ENCODE assay signal across 28 cellular contexts in genomic region chr1:19006000-19006399, GRCh38. TPM values are rescaled to one million over a fixed set of nuclear protein-coding genes. Genes with fewer than 3 reads are reported as not detected.
DNase-seq lines count a peak whose midpoint lies in the region; ATAC-seq, FAIRE-seq and TF ChIP-seq lines count a peak whose summit lies in the region.
"Had no signal": no experiment of that assay in that cellular context is flagged by ENCODE, and none has a peak within 500 bp of the region (broad histone marks: within the 10 kb centered on the region; RNA-seq: fewer than 3 reads in every experiment).

No MANE protein-coding gene starts in this region.

- no peaks in the 10 kb centered on the region for H3K79me1 ChIP-seq in mesenchymal stem cell (replicated peaks; ENCODE audit: low read length, poor library complexity, severe bottlenecking)

- H3K4ac ChIP-seq in mesenchymal stem cell (ENCODE audit: low read depth in 1 of 2, low read length in 2 of 2), result no peak overlapping the region

- POLR2A ChIA-PET in HepG2 (lab: Yijun Ruan, JAX), result no interaction called here

- H2BK120ac ChIP-seq in mesenchymal stem cell (ENCODE audit: low read depth, low read length), result no peak overlapping the region

- H2BK15ac ChIP-seq in mesenchymal stem cell (ENCODE audit: low read depth, poor library complexity, severe bottlenecking), result no peak overlapping the region

- TF ChIP-seq RAD21 in HepG2 (CRISPR knock-in tag; IDR thresholded peaks at IDR 0.05), result no peak

- TF ChIP-seq CTCF in HepG2 (CRISPR knock-in tag; IDR thresholded peaks at IDR 0.05), result no peak
- no peak for TF ChIP-seq CTCF in right lobe of liver (IDR thresholded peaks at IDR 0.05)

- no TSS peak for BruUV-seq in HepG2 (replicated peaks; lab: Mats Ljungman, UMichigan)

- H3K27me3 Mint-ChIP-seq in activated T-helper 1 cell treated with anti-CD3 and anti-CD28 coated beads, Interleukin-12 subunit alpha, Interleukin-12 subunit beta, Interleukin-2, Interleukin-4 antibody, amounts not matched to agents 30 ng/mL and 10 ng/mL and 1 ng/mL, durations not matched to agents 14 hours and 24 hours and 36 hours (ENCODE audit: insufficient read depth), result peaks cover 9% of the 10 kb centered on the region

- WGBS in HepG2 (ENCODE audit: low lambda C conversion rate), result 60% methylated on average over 4 of the region's 4 CpGs
- WGBS in right lobe of liver (ENCODE audit: insufficient coverage, low coverage, low lambda C conversion rate, missing lambda C conversion rate), result 35% methylated on average over 4 of the region's 4 CpGs
- 48% methylated on average over 4 of the region's 4 CpGs for WGBS in mesenchymal stem cell

- H3K36me3 Mint-ChIP-seq in activated T-helper 1 cell treated with anti-CD3 and anti-CD28 coated beads, Interleukin-12 subunit alpha, Interleukin-12 subunit beta, Interleukin-2, Interleukin-4 antibody, amounts not matched to agents 30 ng/mL and 10 ng/mL and 1 ng/mL, durations not matched to agents 14 hours and 24 hours and 36 hours (ENCODE audit: low read depth), result peaks cover 8% of the 10 kb centered on the region
- H3K36me3 Mint-ChIP-seq: mesothelial cell of epicardium had no signal

- in situ Hi-C loops in HepG2 (cut with HindIII; ENCODE audit: extremely low pct_ligation_motif_present, low pct_unique_long_range_greater_than_20kb), result loop anchor here (5.0 kb wide), 1 partner anchor 49 kb away; the partner anchor contains the start of gene IFFO2

- no peak overlapping the region for H4K8ac ChIP-seq in mesenchymal stem cell (ENCODE audit: low read length)

- no peaks in the 10 kb centered on the region for H4K20me1 ChIP-seq in HepG2 (ENCODE audit: insufficient read depth, low read length)

- H3K27ac ChIP-seq in HepG2 (ENCODE audit: extremely low read length, insufficient read depth, low read length), result no peak overlapping the region
- H3K27ac ChIP-seq in right lobe of liver, result no peak overlapping the region
- H3K27ac ChIP-seq in mesenchymal stem cell (ENCODE audit: low read length, poor library complexity, severe bottlenecking), result no peak overlapping the region
- H3K27ac ChIP-seq: foreskin keratinocyte, GM23248, left ventricle myocardium inferior, upper lobe of left lung had no signal

- H3K4me3 ChIP-seq in HepG2 (replicated peaks in 1 of 3; ENCODE audit: insufficient read depth in 1 of 3, low read depth in 2 of 3, low read length in 3 of 3), result no peak overlapping the region
- no peak overlapping the region for H3K4me3 ChIP-seq in right lobe of liver
- H3K4me3 ChIP-seq in mesenchymal stem cell (ENCODE audit: insufficient read depth in 1 of 2, low read depth in 1 of 2, low read length in 2 of 2), result no peak overlapping the region
- H3K4me3 ChIP-seq: GM23248, left ventricle myocardium inferior, upper lobe of left lung had no signal

- H3K4me2 ChIP-seq in HepG2 (ENCODE audit: low read depth, low read length) (no peak overlapping the region), mesenchymal stem cell (ENCODE audit: low read length, poor library complexity, severe bottlenecking) (no peak overlapping the region)

- H3K14ac ChIP-seq in mesenchymal stem cell (ENCODE audit: low read length in 2 of 2), result no peak overlapping the region

- no peak overlapping the region for H2BK5ac ChIP-seq in mesenchymal stem cell (ENCODE audit: low read depth, low read length, poor library complexity, severe bottlenecking)

- H3K23ac ChIP-seq in mesenchymal stem cell (ENCODE audit: low read length in 2 of 2), result no peak overlapping the region

- H2AK5ac ChIP-seq in mesenchymal stem cell (ENCODE audit: low read length, severe bottlenecking), result peak overlapping the region; percentile 9

- no peak overlapping the region for H3K4me3 Mint-ChIP-seq in activated T-helper 1 cell treated with anti-CD3 and anti-CD28 coated beads, Interleukin-12 subunit alpha, Interleukin-12 subunit beta, Interleukin-2, Interleukin-4 antibody, amounts not matched to agents 30 ng/mL and 10 ng/mL and 1 ng/mL, durations not matched to agents 14 hours and 24 hours and 36 hours
- H3K4me3 Mint-ChIP-seq: effector memory CD8-positive, alpha-beta T cell; mesothelial cell of epicardium; nephron had no signal

- ATAC-seq in HepG2 (no peak), right lobe of liver (no peak), HG03139 (IDR thresholded peaks at IDR 0.05; ENCODE audit: unreplicated experiment) (no peak), GM18870 (IDR thresholded peaks at IDR 0.05; ENCODE audit: unreplicated experiment) (no peak)
- ATAC-seq: effector memory CD8-positive, alpha-beta T cell; esophagus mucosa; foreskin keratinocyte had no signal

- H3K79me2 ChIP-seq in HepG2 (ENCODE audit: insufficient read depth, low read length), result no peaks in the 10 kb centered on the region

- H4K91ac ChIP-seq in mesenchymal stem cell (ENCODE audit: low read length), result no peak overlapping the region

- intact Hi-C loops in HepG2 (cut with micrococcal nuclease; ENCODE audit: unreplicated experiment), result no loop called here
- intact Hi-C loops in right lobe of liver (cut with DNase I), result loop anchor here in 1 of 2 donors (10.0 kb wide), 1 partner anchor 51 kb away; the partner anchor contains the start of gene IFFO2
- intact Hi-C loops in activated T-helper 1 cell treated with anti-CD3 and anti-CD28 coated beads, Interleukin-12 subunit alpha, Interleukin-12 subunit beta, Interleukin-2, Interleukin-4 antibody, amounts not matched to agents 30 ng/mL and 10 ng/mL and 1 ng/mL, durations not matched to agents 14 hours and 24 hours and 36 hours (cut with micrococcal nuclease), result no loop called here

- FAIRE-seq in HepG2 (lab: Jason Lieb, UNC), result no peak
- FAIRE-seq: A204.1, colon, GM18507 had no signal

- H3K9ac ChIP-seq in HepG2 (ENCODE audit: insufficient read depth, low read depth, low read length) (no peak overlapping the region), mesenchymal stem cell (ENCODE audit: low read length) (no peak overlapping the region)
- H3K9ac ChIP-seq: GM23248 had no signal

- H2AFZ ChIP-seq in HepG2 (ENCODE audit: low read length), result no peak overlapping the region
- H2AFZ ChIP-seq in mesenchymal stem cell (ENCODE audit: low read depth, low read length), result no peak overlapping the region
- H2AFZ ChIP-seq: GM23248 had no signal

- H3K27me3 ChIP-seq in HepG2 (ENCODE audit: control insufficient read depth in 1 of 2, insufficient read depth in 2 of 2, low read length in 2 of 2), result no peaks in the 10 kb centered on the region
- no peaks in the 10 kb centered on the region for H3K27me3 ChIP-seq in right lobe of liver
- H3K27me3 ChIP-seq in mesenchymal stem cell (ENCODE audit: control insufficient read depth in 1 of 2, insufficient read depth in 1 of 2, low read length in 2 of 2), result no peaks in the 10 kb centered on the region
- H3K27me3 ChIP-seq: foreskin keratinocyte, upper lobe of left lung had no signal

- TF ChIP-seq EP300 in HepG2 (IDR thresholded peaks at IDR 0.05; ENCODE audit: low read depth in 2 of 2, low read length in 2 of 2), result no peak
- TF ChIP-seq EP300 in HepG2 (CRISPR knock-in tag; IDR thresholded peaks at IDR 0.05; ENCODE audit: borderline replicate concordance), result no peak

- peak overlapping the region; percentile 37 for H3K27ac Mint-ChIP-seq in activated T-helper 1 cell treated with anti-CD3 and anti-CD28 coated beads, Interleukin-12 subunit alpha, Interleukin-12 subunit beta, Interleukin-2, Interleukin-4 antibody, amounts not matched to agents 30 ng/mL and 10 ng/mL and 1 ng/mL, durations not matched to agents 14 hours and 24 hours and 36 hours
- H3K27ac Mint-ChIP-seq: effector memory CD8-positive, alpha-beta T cell; mesothelial cell of epicardium; nephron had no signal

- peaks cover 27% of the 10 kb centered on the region for H3K9me3 Mint-ChIP-seq in activated T-helper 1 cell treated with anti-CD3 and anti-CD28 coated beads, Interleukin-12 subunit alpha, Interleukin-12 subunit beta, Interleukin-2, Interleukin-4 antibody, amounts not matched to agents 30 ng/mL and 10 ng/mL and 1 ng/mL, durations not matched to agents 14 hours and 24 hours and 36 hours

- H3K9me3 ChIP-seq in HepG2 (ENCODE audit: low read length) (peaks cover 12% of the 10 kb centered on the region), right lobe of liver (no peaks in the 10 kb centered on the region), mesenchymal stem cell (ENCODE audit: control insufficient read depth, low read length) (peaks cover 32% of the 10 kb centered on the region)
- H3K9me3 ChIP-seq: upper lobe of left lung had no signal

- H3K36me3 ChIP-seq in HepG2 (replicated peaks in 1 of 2; ENCODE audit: control insufficient read depth in 1 of 2, insufficient read depth in 2 of 2, low read length in 2 of 2), result no peaks in the 10 kb centered on the region
- no peaks in the 10 kb centered on the region for H3K36me3 ChIP-seq in right lobe of liver
- H3K36me3 ChIP-seq in mesenchymal stem cell (ENCODE audit: control insufficient read depth in 1 of 2, insufficient read depth in 2 of 2, low read depth in 1 of 2, low read length in 2 of 2), result no peaks in the 10 kb centered on the region
- H3K36me3 ChIP-seq: left ventricle myocardium inferior, upper lobe of left lung had no signal

- CTCF ChIA-PET in HepG2 (lab: Yijun Ruan, JAX; ENCODE audit: low intra/inter-chr PET ratio, low total read pairs), result no interaction called here

- DNase-seq in HepG2 (ENCODE audit: low spot score), result no peak
- DNase-seq in right lobe of liver, result no peak
- no peak for DNase-seq in activated T-helper 1 cell treated with anti-CD3 and anti-CD28 coated beads, Interleukin-12 subunit alpha, Interleukin-12 subunit beta, Interleukin-2, Interleukin-4 antibody, amounts not matched to agents 30 ng/mL and 10 ng/mL and 1 ng/mL, durations not matched to agents 14 hours and 24 hours and 36 hours (ENCODE audit: low spot score)
- no peak for DNase-seq in mesenchymal stem cell
- no peak for DNase-seq in T-helper 9 cell
- no peak for DNase-seq in LoVo (ENCODE audit: low spot score)
- DNase-seq: activated CD4-positive, alpha-beta T cell treated with anti-CD3 and anti-CD28 coated beads, Interleukin-2, amount 50 U/mL, for 4 hours; activated CD4-positive, CD25-positive, alpha-beta regulatory T cell; activated gamma-delta T cell; effector memory CD8-positive, alpha-beta T cell; foreskin keratinocyte; GDM1; GM23248; left ventricle myocardium inferior; NCI-H1694 treated with DMSO at 0.1 percent for 48 hours; NCI-H226; OCI-M1; SHP77; stimulated activated CD8-positive, alpha-beta memory T cell treated with anti-CD3 and anti-CD28 coated beads, Interleukin-4, amount 100 ng/mL, for 48 hours; upper lobe of left lung had no signal

- TF ChIP-seq POLR2A in HepG2 (IDR thresholded peaks at IDR 0.05; ENCODE audit: insufficient read depth in 1 of 2, low read depth in 2 of 2, low read length in 2 of 2) (no peak), right lobe of liver (IDR thresholded peaks at IDR 0.05) (no peak)

- peaks cover 38% of the 10 kb centered on the region for H3K4me1 Mint-ChIP-seq in activated T-helper 1 cell treated with anti-CD3 and anti-CD28 coated beads, Interleukin-12 subunit alpha, Interleukin-12 subunit beta, Interleukin-2, Interleukin-4 antibody, amounts not matched to agents 30 ng/mL and 10 ng/mL and 1 ng/mL, durations not matched to agents 14 hours and 24 hours and 36 hours (ENCODE audit: low read depth)

- peak overlapping the region in 1 of 2 experiments; percentile 41 for H3K18ac ChIP-seq in mesenchymal stem cell (ENCODE audit: low read depth in 1 of 2, low read length in 2 of 2)

- no peak overlapping the region for H2BK12ac ChIP-seq in mesenchymal stem cell (ENCODE audit: low read length in 2 of 2)

- H3K4me1 ChIP-seq in HepG2 (ENCODE audit: insufficient read depth, low read length) (peaks cover 53% of the 10 kb centered on the region), right lobe of liver (peaks cover 0 to 40% (median 14%) of the 10 kb centered on the region in 4 donors), mesenchymal stem cell (ENCODE audit: control insufficient read depth, insufficient read depth, low read depth, low read length) (peaks cover 19% of the 10 kb centered on the region)
- H3K4me1 ChIP-seq: left ventricle myocardium inferior had no signal

RNA-seq across cellular contexts. Expression of gene IFFO2, which starts 49.5 kb away (rescaled TPM):
- total RNA-seq in HepG2 (2016; rRNA removed; fragmentation: Illumina TruSeq; extraction: Trizol) (16.3 and 16.7 TPM in 2 replicates), right lobe of liver (10 to 100 TPM in 2 of 6 experiments, 1 to 10 TPM in 4; 2.9 to 12.7 (median 7.2) TPM)
- total RNA-seq in HepG2 (2016; cell fraction: cytosol; rRNA removed; fragmentation: Illumina TruSeq; extraction: Trizol; ENCODE audit: low read depth), result 1.4 and 1.9 TPM in 2 replicates
- 12.2 and 17.7 TPM in 2 replicates for total RNA-seq in HepG2 (2016; cell fraction: insoluble cytoplasmic fraction; rRNA removed; fragmentation: Illumina TruSeq; extraction: Trizol)
- total RNA-seq in HepG2 (2016; cell fraction: membrane; rRNA removed; fragmentation: Illumina TruSeq; extraction: Trizol), result 3.8 and 4.9 TPM in 2 replicates
- total RNA-seq in HepG2 (2016; cell fraction: nucleus; rRNA removed; fragmentation: Illumina TruSeq; extraction: Trizol), result 10.0 and 11.1 TPM in 2 replicates
- polyA plus RNA-seq in HepG2 (2011; rRNA removed), result 6.9 and 7.3 TPM in 2 replicates
- polyA plus RNA-seq in HepG2 (2011; cell fraction: cytosol; rRNA removed), result 8.4 and 12.3 TPM in 2 replicates
- polyA plus RNA-seq in HepG2 (2011; cell fraction: nucleus; rRNA removed), result 21.1 and 21.8 TPM in 2 replicates
- polyA plus RNA-seq in HepG2 (2012), result 5.7 and 8.6 TPM in 2 replicates
- polyA plus RNA-seq in HepG2 (2016; cell fraction: cytosol; fragmentation: Illumina TruSeq; extraction: Trizol; ENCODE audit: low read depth), result 0.47 and 1.00 TPM in 2 replicates
- polyA plus RNA-seq in HepG2 (2016; cell fraction: insoluble cytoplasmic fraction; fragmentation: Illumina TruSeq; extraction: Trizol; ENCODE audit: low read depth), result 9.4 and 11.8 TPM in 2 replicates
- polyA plus RNA-seq in HepG2 (2016; cell fraction: membrane; fragmentation: Illumina TruSeq; extraction: Trizol; ENCODE audit: low read depth), result 1.5 and 1.6 TPM in 2 replicates
- 13.9 and 14.1 TPM in 2 replicates for polyA plus RNA-seq in HepG2 (2016; cell fraction: nucleus; fragmentation: Illumina TruSeq; extraction: Trizol; ENCODE audit: insufficient read depth, low read depth)
- polyA minus RNA-seq in HepG2 (2011; rRNA and poly(A)+ RNA removed; ENCODE audit: low replicate concordance), result 2.4 and 21.3 TPM in 2 replicates
- polyA minus RNA-seq in HepG2 (2011; cell fraction: cytosol; rRNA and poly(A)+ RNA removed), result 10.2 and 10.5 TPM in 2 replicates
- 4.0 and 6.3 TPM in 2 replicates for polyA minus RNA-seq in HepG2 (2011; cell fraction: nucleus; rRNA and poly(A)+ RNA removed)
- 31.8 and 32.6 TPM in 2 replicates for total RNA-seq in activated T-helper 1 cell treated with anti-CD3 and anti-CD28 coated beads, Interleukin-12 subunit alpha, Interleukin-12 subunit beta, Interleukin-2, Interleukin-4 antibody, amounts not matched to agents 30 ng/mL and 10 ng/mL and 1 ng/mL, durations not matched to agents 14 hours and 24 hours and 36 hours
- polyA plus RNA-seq in mesenchymal stem cell (2013, experiment 1 of 2), result 8.7 TPM
- 8.3 TPM for polyA plus RNA-seq in mesenchymal stem cell (2013, experiment 2 of 2)
